Comparison of ENCODE assay signal across 39 cellular contexts in genomic region chr1:60692031-60692430, GRCh38.
"Had no signal": no experiment of that assay in that cellular context is flagged by ENCODE, and none has a peak within 500 bp of the region (broad histone marks: within the 10 kb centered on the region; RNA-seq: fewer than 3 reads in every experiment).

No MANE protein-coding gene starts in this region.

- H3K9me3 Mint-ChIP-seq: activated naive CD8-positive, alpha-beta T cell treated with anti-CD3 and anti-CD28 coated beads, Interleukin-2, amount 10 ng/mL, durations not matched to agents 7 days and 5 days had no signal

- H3K27me3 Mint-ChIP-seq: activated naive CD4-positive, alpha-beta T cell treated with anti-CD3 and anti-CD28 coated beads, Interleukin-2, amount 10 ng/mL, durations not matched to agents 7 days and 5 days; activated naive CD8-positive, alpha-beta T cell treated with anti-CD3 and anti-CD28 coated beads, Interleukin-2, amount 10 ng/mL, durations not matched to agents 7 days and 5 days; activated T-cell treated with anti-CD3 and anti-CD28 coated beads, Interleukin-2, amount 50 U/mL, for 24 hours had no signal

- H3K27ac Mint-ChIP-seq: activated naive CD4-positive, alpha-beta T cell treated with anti-CD3 and anti-CD28 coated beads for 36 hours; activated naive CD4-positive, alpha-beta T cell treated with anti-CD3 and anti-CD28 coated beads, Interleukin-2, amount 10 ng/mL, durations not matched to agents 7 days and 5 days; activated naive CD4-positive, alpha-beta T cell treated with anti-CD3 and anti-CD28 coated beads, Interleukin-2, amount 50 U/mL, for 24 hours; activated naive CD4-positive, alpha-beta T cell treated with anti-CD3 and anti-CD28 coated beads, Interleukin-2, amount 50 U/mL, for 72 hours; activated naive CD8-positive, alpha-beta T cell; activated naive CD8-positive, alpha-beta T cell treated with anti-CD3 and anti-CD28 coated beads for 36 hours; activated naive CD8-positive, alpha-beta T cell treated with anti-CD3 and anti-CD28 coated beads, Interleukin-2, amount 10 ng/mL, durations not matched to agents 7 days and 5 days; activated naive CD8-positive, alpha-beta T cell treated with anti-CD3 and anti-CD28 coated beads, Interleukin-2, amount 50 U/mL, for 24 hours; activated T-cell treated with anti-CD3 and anti-CD28 coated beads, Interleukin-2, amount 50 U/mL, for 24 hours; activated T-cell treated with anti-CD3 and anti-CD28 coated beads, Interleukin-2, amount 50 U/mL, for 72 hours; activated T-helper 1 cell treated with anti-CD3 and anti-CD28 coated beads, Interleukin-12 subunit alpha, Interleukin-12 subunit beta, Interleukin-2, Interleukin-4 antibody, amounts not matched to agents 30 ng/mL and 10 ng/mL and 1 ng/mL, durations not matched to agents 14 hours and 24 hours and 36 hours; activated T-helper 17 cell treated with anti-CD3 and anti-CD28 coated beads, Interleukin-2, amount 50 U/mL, for 72 hours; activated T-helper 2 cell treated with anti-CD3 and anti-CD28 coated beads, Interferon-gamma antibody, Interleukin-2, Interleukin-4, amounts not matched to agents 10 μg/mL and 5 μg/mL and 100 μg/mL, durations not matched to agents 14 hours and 24 hours and 36 hours; brain had no signal

- H3K4me1 Mint-ChIP-seq: activated naive CD4-positive, alpha-beta T cell treated with anti-CD3 and anti-CD28 coated beads, Interleukin-2, amount 10 ng/mL, durations not matched to agents 7 days and 5 days; activated naive CD4-positive, alpha-beta T cell treated with anti-CD3 and anti-CD28 coated beads, Interleukin-2, amount 50 U/mL, for 24 hours; activated naive CD8-positive, alpha-beta T cell treated with anti-CD3 and anti-CD28 coated beads for 36 hours; activated naive CD8-positive, alpha-beta T cell treated with anti-CD3 and anti-CD28 coated beads, Interleukin-2, amount 10 ng/mL, durations not matched to agents 7 days and 5 days; activated naive CD8-positive, alpha-beta T cell treated with anti-CD3 and anti-CD28 coated beads, Interleukin-2, amount 50 U/mL, for 24 hours; activated T-helper 17 cell treated with anti-CD3 and anti-CD28 coated beads, Interleukin-2, amount 50 U/mL, for 72 hours; central memory CD8-positive, alpha-beta T cell had no signal

- H3K4me3 Mint-ChIP-seq: activated naive CD4-positive, alpha-beta T cell treated with anti-CD3 and anti-CD28 coated beads for 36 hours; activated naive CD4-positive, alpha-beta T cell treated with anti-CD3 and anti-CD28 coated beads, Interleukin-2, amount 10 ng/mL, durations not matched to agents 7 days and 5 days; activated naive CD4-positive, alpha-beta T cell treated with anti-CD3 and anti-CD28 coated beads, Interleukin-2, amount 50 U/mL, for 24 hours; activated naive CD8-positive, alpha-beta T cell; activated naive CD8-positive, alpha-beta T cell treated with anti-CD3 and anti-CD28 coated beads for 36 hours; activated naive CD8-positive, alpha-beta T cell treated with anti-CD3 and anti-CD28 coated beads, Interleukin-2, amount 10 ng/mL, durations not matched to agents 7 days and 5 days; activated naive CD8-positive, alpha-beta T cell treated with anti-CD3 and anti-CD28 coated beads, Interleukin-2, amount 50 U/mL, for 24 hours; activated T-cell treated with anti-CD3 and anti-CD28 coated beads, Interleukin-2, amount 50 U/mL, for 24 hours; activated T-cell treated with anti-CD3 and anti-CD28 coated beads, Interleukin-2, amount 50 U/mL, for 4 hours; activated T-cell treated with anti-CD3 and anti-CD28 coated beads, Interleukin-2, amount 50 U/mL, for 72 hours; activated T-helper 1 cell treated with anti-CD3 and anti-CD28 coated beads, Interleukin-12 subunit alpha, Interleukin-12 subunit beta, Interleukin-2, Interleukin-4 antibody, amounts not matched to agents 30 ng/mL and 10 ng/mL and 1 ng/mL, durations not matched to agents 14 hours and 24 hours and 36 hours; activated T-helper 17 cell treated with anti-CD3 and anti-CD28 coated beads, Interleukin-2, amount 50 U/mL, for 72 hours; brain; central memory CD8-positive, alpha-beta T cell had no signal

- H3K36me3 ChIP-seq: adrenal gland, ascending aorta, brain microvascular endothelial cell, breast epithelium, cardiac muscle cell had no signal

- H3K36me3 Mint-ChIP-seq: activated naive CD4-positive, alpha-beta T cell treated with anti-CD3 and anti-CD28 coated beads, Interleukin-2, amount 10 ng/mL, durations not matched to agents 7 days and 5 days; activated naive CD4-positive, alpha-beta T cell treated with anti-CD3 and anti-CD28 coated beads, Interleukin-2, amount 50 U/mL, for 24 hours; activated naive CD8-positive, alpha-beta T cell; activated naive CD8-positive, alpha-beta T cell treated with anti-CD3 and anti-CD28 coated beads for 36 hours; activated naive CD8-positive, alpha-beta T cell treated with anti-CD3 and anti-CD28 coated beads, Interleukin-2, amount 10 ng/mL, durations not matched to agents 7 days and 5 days had no signal

- DNase-seq: activated effector memory CD4-positive, alpha-beta T cell treated with anti-CD3 and anti-CD28 coated beads, Interleukin-2, amount 50 U/mL, for 16 hours; activated effector memory CD4-positive, alpha-beta T cell treated with Interleukin-2 at 50 U/mL for 16 hours; activated gamma-delta T cell; activated gamma-delta T cell treated with Interleukin-2 at 50 U/mL for 16 hours; activated naive CD4-positive, alpha-beta T cell; activated naive CD4-positive, alpha-beta T cell treated with anti-CD3 and anti-CD28 coated beads for 36 hours; activated naive CD4-positive, alpha-beta T cell treated with anti-CD3 and anti-CD28 coated beads, Interleukin-2, amount 10 ng/mL, durations not matched to agents 7 days and 5 days; activated naive CD4-positive, alpha-beta T cell treated with anti-CD3 and anti-CD28 coated beads, Interleukin-2, amount 50 U/mL, for 16 hours; activated naive CD4-positive, alpha-beta T cell treated with Interleukin-2 at 50 U/mL for 16 hours; activated naive CD8-positive, alpha-beta T cell treated with anti-CD3 and anti-CD28 coated beads for 36 hours; activated naive CD8-positive, alpha-beta T cell treated with anti-CD3 and anti-CD28 coated beads, Interleukin-2, amount 10 ng/mL, durations not matched to agents 7 days and 5 days; activated naive CD8-positive, alpha-beta T cell treated with anti-CD3 and anti-CD28 coated beads, Interleukin-2, amount 50 U/mL, for 24 hours; activated T-cell treated with anti-CD3 and anti-CD28 coated beads for 4 hours; activated T-cell treated with anti-CD3 and anti-CD28 coated beads, Interleukin-2, amount 50 U/mL, for 1 hour; activated T-cell treated with anti-CD3 and anti-CD28 coated beads, Interleukin-2, amount 50 U/mL, for 24 hours; activated T-cell treated with anti-CD3 and anti-CD28 coated beads, Interleukin-2, amount 50 U/mL, for 4 hours; activated T-cell treated with anti-CD3 and anti-CD28 coated beads, Interleukin-2, amount 50 U/mL, for 48 hours; activated T-cell treated with anti-CD3 and anti-CD28 coated beads, Interleukin-2, amount 50 U/mL, for 72 hours; adrenal gland; amniotic stem cell; amygdala; anterior cingulate cortex; aorta; body of pancreas; brain microvascular endothelial cell; caudate nucleus; central memory CD4-positive, alpha-beta T cell; cerebellar nuclear complex had no signal

- H3K9me3 ChIP-seq: body of pancreas had no signal

- H3K4me1 ChIP-seq: adrenal gland, ascending aorta, body of pancreas, breast epithelium had no signal

- H3K27me3 ChIP-seq: adrenal gland, ascending aorta, body of pancreas, brain microvascular endothelial cell, breast epithelium, cardiac muscle cell had no signal

- H3K4me3 ChIP-seq: adrenal gland, ascending aorta, body of pancreas, breast epithelium, cardiac muscle cell had no signal

- H3K27ac ChIP-seq: adrenal gland, ascending aorta, body of pancreas, brain microvascular endothelial cell, breast epithelium, cardiac muscle cell had no signal
